Comparison of ENCODE assay signal across 8 cellular contexts in the genomic region with DNA sequence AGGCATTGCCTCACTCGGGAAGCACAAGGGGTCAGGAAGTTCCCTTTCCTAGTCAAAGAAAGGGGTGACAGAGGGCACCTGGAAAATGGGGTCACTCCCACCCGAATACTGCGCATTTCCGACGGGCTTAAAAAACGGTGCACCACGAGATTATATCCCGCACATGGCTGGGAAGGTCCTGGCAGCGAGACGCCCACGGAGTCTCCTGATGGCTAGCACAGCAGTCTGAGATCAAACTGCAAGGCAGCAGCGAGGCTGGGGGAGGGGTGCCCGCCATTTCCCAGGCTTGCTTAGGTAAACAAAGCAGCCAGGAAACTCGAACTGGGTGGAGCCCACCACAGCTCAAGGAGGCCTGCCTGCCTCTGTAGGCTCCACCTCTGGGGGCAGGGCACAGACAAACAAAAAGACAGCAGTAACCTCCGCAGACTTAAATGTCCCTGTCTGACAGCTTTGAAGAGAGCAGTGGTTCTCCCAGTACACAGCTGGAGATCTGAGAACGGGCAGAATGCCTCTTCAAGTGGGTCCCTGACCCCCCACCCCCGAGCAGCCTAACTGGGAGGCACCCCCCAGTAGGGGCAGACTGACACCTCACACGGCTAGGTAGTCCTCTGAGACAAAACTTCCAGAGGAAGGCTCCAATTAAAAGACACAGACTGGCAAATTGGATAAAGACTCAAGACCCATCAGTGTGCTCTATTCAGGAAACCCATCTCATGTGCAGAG.
A peak's percentile ranks its signal among the peaks of the same experiment; 100 is the strongest.
DNase-seq lines count a peak whose midpoint lies in the region; ATAC-seq and TF ChIP-seq lines count a peak whose summit lies in the region.
"Not testable (repeated sequence)": the region's sequence is repeated elsewhere in the genome, so short reads cannot be mapped to it uniquely, and the experiment has no call there.

No MANE protein-coding gene starts in this region.

- in situ Hi-C loops in Caki2 (cut with HindIII; ENCODE audit: low pct_unique_long_range_greater_than_20kb, low sequenced_read_pairs): not testable (repeated sequence)

- intact Hi-C loops in activated naive CD4-positive, alpha-beta T cell treated with anti-CD3 and anti-CD28 coated beads for 36 hours (cut with micrococcal nuclease): not testable (repeated sequence)

- H3K27ac Mint-ChIP-seq in activated naive CD4-positive, alpha-beta T cell treated with anti-CD3 and anti-CD28 coated beads for 36 hours; nephron progenitor cell: not testable (repeated sequence)
- peak overlapping the region in 1 of 2 donors; percentile 61 for H3K27ac Mint-ChIP-seq in stimulated activated naive CD8-positive, alpha-beta T cell treated with anti-CD3 and anti-CD28 coated beads, Interleukin-15, amount 100 ng/mL, for 72 hours

- not testable (repeated sequence) for H3K9me3 Mint-ChIP-seq in activated naive CD4-positive, alpha-beta T cell treated with anti-CD3 and anti-CD28 coated beads for 36 hours
- H3K9me3 Mint-ChIP-seq in nephron progenitor cell: peaks cover 21% of the 10 kb centered on the region
- H3K9me3 Mint-ChIP-seq in stimulated activated naive CD8-positive, alpha-beta T cell treated with anti-CD3 and anti-CD28 coated beads, Interleukin-15, amount 100 ng/mL, for 72 hours: peaks cover 5 to 14% of the 10 kb centered on the region in 2 donors

- not testable (repeated sequence) for TF ChIP-seq CTCF in nephron progenitor cell (IDR thresholded peaks at IDR 0.05)

- H3K4me3 ChIP-seq in iPS-15b (ENCODE audit: low read depth, low read length): peak overlapping the region; percentile 43

- not testable (repeated sequence) for H3K9ac ChIP-seq in iPS-15b (ENCODE audit: low read depth, low read length)

- H3K4me1 Mint-ChIP-seq in activated naive CD4-positive, alpha-beta T cell treated with anti-CD3 and anti-CD28 coated beads for 36 hours (ENCODE audit: low read depth); stimulated activated naive CD8-positive, alpha-beta T cell treated with anti-CD3 and anti-CD28 coated beads, Interleukin-15, amount 100 ng/mL, for 72 hours: not testable (repeated sequence)
- peaks cover 36% of the 10 kb centered on the region for H3K4me1 Mint-ChIP-seq in nephron progenitor cell

- H3K36me3 Mint-ChIP-seq in activated naive CD4-positive, alpha-beta T cell treated with anti-CD3 and anti-CD28 coated beads for 36 hours (ENCODE audit: low read depth); nephron progenitor cell (ENCODE audit: low read depth): not testable (repeated sequence)

- DNase-seq in Caki2 (ENCODE audit: low read depth): peak; percentile 14
- peak; percentile 41 for DNase-seq in NCI-H69 (lab: John Stamatoyannopoulos, UW)
- peak; percentile 8 for DNase-seq in activated CD4-positive, alpha-beta T cell treated with anti-CD3 and anti-CD28 coated beads for 48 hours
- peak; percentile 14 for DNase-seq in activated naive CD4-positive, alpha-beta T cell treated with anti-CD3 and anti-CD28 coated beads for 36 hours
- peak; percentile 51 for DNase-seq in ecto neural progenitor cell (ENCODE audit: low spot score)
- peak; percentile 33 for DNase-seq in nephron progenitor cell
- DNase-seq in stimulated activated naive CD8-positive, alpha-beta T cell treated with anti-CD3 and anti-CD28 coated beads, Interleukin-15, amount 100 ng/mL, for 72 hours: not testable (repeated sequence)

- CTCF ChIA-PET in activated naive CD4-positive, alpha-beta T cell treated with anti-CD3 and anti-CD28 coated beads for 36 hours (lab: Charles Lee): not testable (repeated sequence)

- not testable (repeated sequence) for H3K9me3 ChIP-seq in iPS-15b (ENCODE audit: control insufficient read depth, insufficient read depth, low read length)

- not testable (repeated sequence) for H3K36me3 ChIP-seq in iPS-15b (ENCODE audit: control insufficient read depth, insufficient read depth, low read length)

- H3K27me3 ChIP-seq in iPS-15b (ENCODE audit: control insufficient read depth, insufficient read depth, low read length): not testable (repeated sequence)

- H3K4me3 Mint-ChIP-seq in activated naive CD4-positive, alpha-beta T cell treated with anti-CD3 and anti-CD28 coated beads for 36 hours: peak overlapping the region; percentile 27
- H3K4me3 Mint-ChIP-seq in nephron progenitor cell: peak overlapping the region; percentile 60
- H3K4me3 Mint-ChIP-seq in stimulated activated naive CD8-positive, alpha-beta T cell treated with anti-CD3 and anti-CD28 coated beads, Interleukin-15, amount 100 ng/mL, for 72 hours: peak overlapping the region; percentile 15 to 69

- H3K4me1 ChIP-seq in iPS-15b (ENCODE audit: control insufficient read depth, insufficient read depth, low read length): not testable (repeated sequence)

- not testable (repeated sequence) for H3K27me3 Mint-ChIP-seq in activated naive CD4-positive, alpha-beta T cell treated with anti-CD3 and anti-CD28 coated beads for 36 hours (ENCODE audit: low read depth); nephron progenitor cell (ENCODE audit: low read depth, poor library complexity); stimulated activated naive CD8-positive, alpha-beta T cell treated with anti-CD3 and anti-CD28 coated beads, Interleukin-15, amount 100 ng/mL, for 72 hours

- ATAC-seq in stimulated activated naive CD8-positive, alpha-beta T cell treated with anti-CD3 and anti-CD28 coated beads, Interleukin-15, amount 100 ng/mL, for 72 hours: not testable (repeated sequence)
